9 cellular contexts compared by ENCODE assay signal in genomic region chr5:59275170-59275536, GRCh38.
A peak's percentile ranks its signal among the peaks of the same experiment; 100 is the strongest.
DNase-seq lines count a peak whose midpoint lies in the region; ATAC-seq and TF ChIP-seq lines count a peak whose summit lies in the region.
"Had no signal": no experiment of that assay in that cellular context is flagged by ENCODE, and none has a peak within 500 bp of the region (broad histone marks: within the 10 kb centered on the region; RNA-seq: fewer than 3 reads in every experiment).

No MANE protein-coding gene starts in this region.

- no peak for TF ChIP-seq POLR2A in sigmoid colon (IDR thresholded peaks at IDR 0.05)

- no peaks in the 10 kb centered on the region for H3K9me2 ChIP-seq in GM23338 (ENCODE audit: insufficient read depth)

- H3K4me3 ChIP-seq in GM23338 (peak overlapping the region; percentile 44), iPS-18c (ENCODE audit: insufficient read depth, low read depth, low read length) (peak overlapping the region; percentile 46; the same call in 1 of the 2 replicates), sigmoid colon (peak overlapping the region; percentile 47 to 59 (median 56))

- ATAC-seq in GM23338, result no peak
- ATAC-seq in activated naive CD8-positive, alpha-beta T cell treated with anti-CD3 and anti-CD28 coated beads, Interleukin-2, amount 50 U/mL, for 24 hours, result no peak
- ATAC-seq: activated CD4-positive, alpha-beta T cell treated with anti-CD3 and anti-CD28 coated beads for 36 hours had no signal

- 5 to 20% methylated on average over 5 of the region's 5 CpGs for WGBS in sigmoid colon, 2 donors

- no peaks in the 10 kb centered on the region for H3K36me3 Mint-ChIP-seq in GM23338 (ENCODE audit: low read depth)
- no peaks in the 10 kb centered on the region for H3K36me3 Mint-ChIP-seq in activated naive CD8-positive, alpha-beta T cell treated with anti-CD3 and anti-CD28 coated beads, Interleukin-2, amount 50 U/mL, for 24 hours (ENCODE audit: low read depth)

- H3K27me3 Mint-ChIP-seq in GM23338 (ENCODE audit: insufficient read depth, low read depth, poor library complexity), result no peaks in the 10 kb centered on the region
- peaks cover 20% of the 10 kb centered on the region for H3K27me3 Mint-ChIP-seq in activated naive CD8-positive, alpha-beta T cell treated with anti-CD3 and anti-CD28 coated beads, Interleukin-2, amount 50 U/mL, for 24 hours

- peak overlapping the region; percentile 71 for H3K4me3 Mint-ChIP-seq in GM23338
- H3K4me3 Mint-ChIP-seq in activated naive CD8-positive, alpha-beta T cell treated with anti-CD3 and anti-CD28 coated beads, Interleukin-2, amount 50 U/mL, for 24 hours, result no peak overlapping the region

- intact Hi-C loops in sigmoid colon (cut with DNase I), result loop anchor here (2.0 to 5.0 kb wide), 3 partner anchors 42 to 82 kb away; no protein-coding TSS in a partner anchor

- H4K20me1 ChIP-seq in GM23338 (replicated peaks; ENCODE audit: insufficient read depth), result no peaks in the 10 kb centered on the region

- no peaks in the 10 kb centered on the region for H3K36me3 ChIP-seq in GM23338 (ENCODE audit: insufficient read depth)
- no peaks in the 10 kb centered on the region for H3K36me3 ChIP-seq in sigmoid colon

- no peaks in the 10 kb centered on the region for H3K27me3 ChIP-seq in GM23338 (ENCODE audit: insufficient read depth)
- H3K27me3 ChIP-seq in sigmoid colon, result no peaks in the 10 kb centered on the region

- H3K4me2 ChIP-seq in GM23338, result peak overlapping the region; percentile 72

- H3K9me3 Mint-ChIP-seq in GM23338, result no peaks in the 10 kb centered on the region
- H3K9me3 Mint-ChIP-seq in activated naive CD8-positive, alpha-beta T cell treated with anti-CD3 and anti-CD28 coated beads, Interleukin-2, amount 50 U/mL, for 24 hours, result no peaks in the 10 kb centered on the region

- no peaks in the 10 kb centered on the region for H3K79me2 ChIP-seq in GM23338 (replicated peaks; ENCODE audit: insufficient read depth)

- H3F3A ChIP-seq in GM23338 (replicated peaks; ENCODE audit: low read depth), result no peaks in the 10 kb centered on the region

- H3K27ac ChIP-seq in GM23338 (ENCODE audit: low read depth) (no peak overlapping the region), sigmoid colon (peak overlapping the region; percentile 87 to 90 (median 90))

- DNase-seq in GM23338 (ENCODE audit: low spot score), result no peak
- DNase-seq in activated naive CD8-positive, alpha-beta T cell treated with anti-CD3 and anti-CD28 coated beads, Interleukin-2, amount 50 U/mL, for 24 hours, result no peak
- no peak for DNase-seq in sigmoid colon
- no peak for DNase-seq in NCI-H1436 (lab: John Stamatoyannopoulos, UW)
- DNase-seq in GM20000 (ENCODE audit: low spot score), result no peak
- DNase-seq in ecto neural progenitor cell (ENCODE audit: low spot score), result no peak
- DNase-seq in cerebellum (ENCODE audit: low spot score), result no peak
- DNase-seq: activated CD4-positive, alpha-beta T cell treated with anti-CD3 and anti-CD28 coated beads for 36 hours had no signal

- TF ChIP-seq EP300 in sigmoid colon (IDR thresholded peaks at IDR 0.05), result no peak

- H3K4me1 ChIP-seq in GM23338 (ENCODE audit: insufficient read depth), result peaks cover 17% of the 10 kb centered on the region; the same call in 1 of the 2 replicates
- peaks cover 0 to 34% (median 30%) of the 10 kb centered on the region in 4 donors for H3K4me1 ChIP-seq in sigmoid colon

- H2AFZ ChIP-seq in GM23338, result peak overlapping the region; percentile 84

- H3K4me1 Mint-ChIP-seq in GM23338, result peaks cover 13% of the 10 kb centered on the region
- peaks cover 11% of the 10 kb centered on the region for H3K4me1 Mint-ChIP-seq in activated naive CD8-positive, alpha-beta T cell treated with anti-CD3 and anti-CD28 coated beads, Interleukin-2, amount 50 U/mL, for 24 hours

- H3K9me3 ChIP-seq in iPS-18c (ENCODE audit: control insufficient read depth, insufficient read depth, low read length) (no peaks in the 10 kb centered on the region), sigmoid colon (no peaks in the 10 kb centered on the region)

- no peak for TF ChIP-seq CTCF in GM23338 (conservative IDR thresholded peaks at IDR 0.05; ENCODE audit: low read depth in 2 of 2)
- TF ChIP-seq CTCF in sigmoid colon (IDR thresholded peaks at IDR 0.05), result no peak
- no peak for TF ChIP-seq CTCF in GM20000 (IDR thresholded peaks at IDR 0.05; ENCODE audit: extremely low read depth, missing control alignments)

- H3K27ac Mint-ChIP-seq in GM23338, result no peak overlapping the region
- H3K27ac Mint-ChIP-seq in activated naive CD8-positive, alpha-beta T cell treated with anti-CD3 and anti-CD28 coated beads, Interleukin-2, amount 50 U/mL, for 24 hours, result peak overlapping the region; percentile 9

TF ChIP-seq in GM23338, 12 proteins besides CTCF, POLR2A, EP300 and RAD21 (continues in another document):
- no peak for TF ChIP-seq CREB1 (CRISPR knock-in tag; IDR thresholded peaks at IDR 0.05; ENCODE audit: low read depth)
- TF ChIP-seq, protein P1, sequence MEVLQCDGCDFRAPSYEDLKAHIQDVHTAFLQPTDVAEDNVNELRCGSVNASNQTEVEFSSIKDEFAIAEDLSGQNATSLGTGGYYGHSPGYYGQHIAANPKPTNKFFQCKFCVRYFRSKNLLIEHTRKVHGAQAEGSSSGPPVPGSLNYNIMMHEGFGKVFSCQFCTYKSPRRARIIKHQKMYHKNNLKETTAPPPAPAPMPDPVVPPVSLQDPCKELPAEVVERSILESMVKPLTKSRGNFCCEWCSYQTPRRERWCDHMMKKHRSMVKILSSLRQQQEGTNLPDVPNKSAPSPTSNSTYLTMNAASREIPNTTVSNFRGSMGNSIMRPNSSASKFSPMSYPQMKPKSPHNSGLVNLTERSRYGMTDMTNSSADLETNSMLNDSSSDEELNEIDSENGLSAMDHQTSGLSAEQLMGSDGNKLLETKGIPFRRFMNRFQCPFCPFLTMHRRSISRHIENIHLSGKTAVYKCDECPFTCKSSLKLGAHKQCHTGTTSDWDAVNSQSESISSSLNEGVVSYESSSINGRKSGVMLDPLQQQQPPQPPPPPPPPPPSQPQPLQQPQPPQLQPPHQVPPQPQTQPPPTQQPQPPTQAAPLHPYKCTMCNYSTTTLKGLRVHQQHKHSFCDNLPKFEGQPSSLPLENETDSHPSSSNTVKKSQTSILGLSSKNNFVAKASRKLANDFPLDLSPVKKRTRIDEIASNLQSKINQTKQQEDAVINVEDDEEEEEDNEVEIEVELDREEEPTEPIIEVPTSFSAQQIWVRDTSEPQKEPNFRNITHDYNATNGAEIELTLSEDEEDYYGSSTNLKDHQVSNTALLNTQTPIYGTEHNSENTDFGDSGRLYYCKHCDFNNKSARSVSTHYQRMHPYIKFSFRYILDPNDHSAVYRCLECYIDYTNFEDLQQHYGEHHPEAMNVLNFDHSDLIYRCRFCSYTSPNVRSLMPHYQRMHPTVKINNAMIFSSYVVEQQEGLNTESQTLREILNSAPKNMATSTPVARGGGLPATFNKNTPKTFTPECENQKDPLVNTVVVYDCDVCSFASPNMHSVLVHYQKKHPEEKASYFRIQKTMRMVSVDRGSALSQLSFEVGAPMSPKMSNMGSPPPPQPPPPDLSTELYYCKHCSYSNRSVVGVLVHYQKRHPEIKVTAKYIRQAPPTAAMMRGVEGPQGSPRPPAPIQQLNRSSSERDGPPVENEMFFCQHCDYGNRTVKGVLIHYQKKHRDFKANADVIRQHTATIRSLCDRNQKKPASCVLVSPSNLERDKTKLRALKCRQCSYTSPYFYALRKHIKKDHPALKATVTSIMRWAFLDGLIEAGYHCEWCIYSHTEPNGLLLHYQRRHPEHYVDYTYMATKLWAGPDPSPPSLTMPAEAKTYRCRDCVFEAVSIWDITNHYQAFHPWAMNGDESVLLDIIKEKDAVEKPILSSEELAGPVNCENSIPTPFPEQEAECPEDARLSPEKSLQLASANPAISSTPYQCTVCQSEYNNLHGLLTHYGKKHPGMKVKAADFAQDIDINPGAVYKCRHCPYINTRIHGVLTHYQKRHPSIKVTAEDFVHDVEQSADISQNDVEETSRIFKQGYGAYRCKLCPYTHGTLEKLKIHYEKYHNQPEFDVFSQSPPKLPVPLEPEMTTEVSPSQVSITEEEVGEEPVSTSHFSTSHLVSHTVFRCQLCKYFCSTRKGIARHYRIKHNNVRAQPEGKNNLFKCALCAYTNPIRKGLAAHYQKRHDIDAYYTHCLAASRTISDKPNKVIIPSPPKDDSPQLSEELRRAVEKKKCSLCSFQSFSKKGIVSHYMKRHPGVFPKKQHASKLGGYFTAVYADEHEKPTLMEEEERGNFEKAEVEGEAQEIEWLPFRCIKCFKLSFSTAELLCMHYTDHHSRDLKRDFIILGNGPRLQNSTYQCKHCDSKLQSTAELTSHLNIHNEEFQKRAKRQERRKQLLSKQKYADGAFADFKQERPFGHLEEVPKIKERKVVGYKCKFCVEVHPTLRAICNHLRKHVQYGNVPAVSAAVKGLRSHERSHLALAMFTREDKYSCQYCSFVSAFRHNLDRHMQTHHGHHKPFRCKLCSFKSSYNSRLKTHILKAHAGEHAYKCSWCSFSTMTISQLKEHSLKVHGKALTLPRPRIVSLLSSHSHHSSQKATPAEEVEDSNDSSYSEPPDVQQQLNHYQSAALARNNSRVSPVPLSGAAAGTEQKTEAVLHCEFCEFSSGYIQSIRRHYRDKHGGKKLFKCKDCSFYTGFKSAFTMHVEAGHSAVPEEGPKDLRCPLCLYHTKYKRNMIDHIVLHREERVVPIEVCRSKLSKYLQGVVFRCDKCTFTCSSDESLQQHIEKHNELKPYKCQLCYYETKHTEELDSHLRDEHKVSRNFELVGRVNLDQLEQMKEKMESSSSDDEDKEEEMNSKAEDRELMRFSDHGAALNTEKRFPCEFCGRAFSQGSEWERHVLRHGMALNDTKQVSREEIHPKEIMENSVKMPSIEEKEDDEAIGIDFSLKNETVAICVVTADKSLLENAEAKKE (CRISPR knock-in tag; IDR thresholded peaks at IDR 0.05), result no peak
- TF ChIP-seq ZNF114 (CRISPR knock-in tag; IDR thresholded peaks at IDR 0.05), result no peak
- TF ChIP-seq ETS1 (IDR thresholded peaks at IDR 0.05), result no peak
- no peak for TF ChIP-seq STAT1 (IDR thresholded peaks at IDR 0.05; ENCODE audit: unreplicated experiment)
- TF ChIP-seq NANOG (IDR thresholded peaks at IDR 0.05; ENCODE audit: borderline replicate concordance), result no peak
- no peak for TF ChIP-seq POLR2AphosphoS5 (IDR thresholded peaks at IDR 0.05; ENCODE audit: low read depth)
- TF ChIP-seq EZH2 (IDR thresholded peaks at IDR 0.05; ENCODE audit: low read depth, unreplicated experiment), result no peak
- TF ChIP-seq ZNF331 (CRISPR knock-in tag; IDR thresholded peaks at IDR 0.05; ENCODE audit: low read depth), result no peak
